8 cellular contexts compared by ENCODE assay signal in the genomic region with DNA sequence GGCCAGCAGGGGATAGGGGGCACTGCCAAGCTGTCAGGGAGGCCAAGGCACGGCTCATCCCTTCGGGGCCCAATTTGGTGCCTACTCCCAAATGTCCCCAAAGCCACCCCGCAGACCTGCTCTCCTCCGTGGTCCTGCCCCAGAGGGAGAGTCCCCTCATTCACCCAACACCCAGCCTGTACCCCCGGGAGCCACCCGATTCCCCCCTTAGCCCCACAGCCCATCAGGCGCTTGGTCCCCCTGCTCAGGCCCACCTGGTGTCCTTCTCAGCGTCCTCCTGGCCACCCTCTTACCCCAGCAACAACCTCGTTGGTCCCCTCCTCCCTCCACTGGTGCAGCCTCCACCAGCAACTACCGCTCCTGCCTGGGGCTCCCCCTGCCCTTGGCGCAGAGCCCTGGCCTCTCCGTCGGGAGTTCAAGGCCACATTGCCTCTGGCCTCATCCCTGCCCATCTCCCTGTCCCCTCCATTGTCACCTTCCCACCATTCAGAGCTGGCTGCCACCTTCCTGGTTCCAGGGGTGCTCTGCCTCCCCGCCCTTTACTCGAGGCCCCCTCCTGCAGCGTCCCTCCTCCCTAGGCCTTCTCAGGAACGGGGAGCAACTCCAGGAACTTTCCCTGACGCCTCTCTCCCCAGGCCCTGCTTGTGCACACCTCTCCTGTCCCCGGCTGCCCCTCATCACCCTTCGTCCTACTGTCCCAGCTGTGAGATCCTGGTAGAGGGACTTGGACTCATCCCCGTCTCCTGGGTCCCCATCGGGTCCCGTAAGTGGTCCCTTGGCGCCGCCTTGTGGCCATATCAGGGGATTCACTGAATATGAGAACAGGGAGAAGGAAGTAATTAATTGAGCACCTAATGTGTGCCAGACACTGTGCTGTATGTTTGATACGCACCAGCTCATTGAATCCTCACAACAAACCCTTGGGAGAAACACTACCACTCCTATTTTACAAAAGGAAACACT.
DNase-seq lines count a peak whose midpoint lies in the region; ATAC-seq and TF ChIP-seq lines count a peak whose summit lies in the region.

No MANE protein-coding gene starts in this region.

- DNase-seq in DMS 273 (lab: John Stamatoyannopoulos, UW; ENCODE audit: unreplicated experiment) (peak; percentile 88), DMS 273 treated with DMSO at 0.1 percent for 48 hours (lab: John Stamatoyannopoulos, UW) (no peak), MM.1S (peak; percentile 32), endodermal cell (peak; percentile 91), myocyte (ENCODE audit: low read depth) (peak; percentile 64), type B pancreatic cell (ENCODE audit: extremely low spot score, unreplicated experiment) (no peak)
- peak; percentile 85 for DNase-seq in activated CD4-positive, alpha-beta T cell treated with anti-CD3 and anti-CD28 coated beads for 48 hours

- peaks cover 7% of the 10 kb centered on the region for H3K4me1 Mint-ChIP-seq in endodermal cell
- peaks cover 5% of the 10 kb centered on the region for H3K4me1 Mint-ChIP-seq in type B pancreatic cell (ENCODE audit: unreplicated experiment)

- TF ChIP-seq CTCF in MM.1S (IDR thresholded peaks at IDR 0.05; ENCODE audit: low read length) (peak; percentile 73), endodermal cell (conservative IDR thresholded peaks at IDR 0.05) (peak; percentile 82), type B pancreatic cell (conservative IDR thresholded peaks at IDR 0.05) (peak; percentile 77)

- no peaks in the 10 kb centered on the region for H3K79me2 ChIP-seq in MM.1S (ENCODE audit: low read length)

- no peaks in the 10 kb centered on the region for H3K9me2 ChIP-seq in MM.1S (replicated peaks; ENCODE audit: insufficient read depth, low read length)

- H3K27me3 ChIP-seq in MM.1S (replicated peaks; ENCODE audit: insufficient read depth, low read length), result peaks cover 97% of the 10 kb centered on the region
- no peaks in the 10 kb centered on the region for H3K27me3 ChIP-seq in endodermal cell (ENCODE audit: control insufficient read depth, insufficient read depth, low read length, poor library complexity, severe bottlenecking)

- H3K9me3 Mint-ChIP-seq in endodermal cell, result no peaks in the 10 kb centered on the region
- H3K9me3 Mint-ChIP-seq in type B pancreatic cell, result no peaks in the 10 kb centered on the region

- H3K9ac ChIP-seq in MM.1S (ENCODE audit: low read length), result no peak overlapping the region
- no peak overlapping the region for H3K9ac ChIP-seq in endodermal cell (ENCODE audit: extremely low read depth, low read length, poor library complexity, severe bottlenecking)

- no peak overlapping the region for H3K4me2 ChIP-seq in MM.1S (ENCODE audit: low read depth, low read length)

- H3K4me3 Mint-ChIP-seq in endodermal cell (no peak overlapping the region), type B pancreatic cell (no peak overlapping the region)

- H4K20me1 ChIP-seq in MM.1S (ENCODE audit: insufficient read depth, low read length), result no peaks in the 10 kb centered on the region

- no peaks in the 10 kb centered on the region for H3K4me1 ChIP-seq in MM.1S (ENCODE audit: low read length)
- H3K4me1 ChIP-seq in endodermal cell (ENCODE audit: control insufficient read depth, insufficient read depth, low read length), result no peaks in the 10 kb centered on the region

- H3K4me3 ChIP-seq in MM.1S (ENCODE audit: low read length) (no peak overlapping the region), endodermal cell (ENCODE audit: low read length) (no peak overlapping the region)

- no peaks in the 10 kb centered on the region for H3K27me3 Mint-ChIP-seq in endodermal cell (ENCODE audit: insufficient read depth)
- peaks cover 6% of the 10 kb centered on the region for H3K27me3 Mint-ChIP-seq in type B pancreatic cell

- H3K36me3 ChIP-seq in MM.1S (replicated peaks; ENCODE audit: insufficient read depth, low read length) (no peaks in the 10 kb centered on the region), endodermal cell (ENCODE audit: control insufficient read depth, insufficient read depth, low read length) (no peaks in the 10 kb centered on the region)

- H3K36me3 Mint-ChIP-seq in endodermal cell (ENCODE audit: low read depth), result no peaks in the 10 kb centered on the region
- no peaks in the 10 kb centered on the region for H3K36me3 Mint-ChIP-seq in type B pancreatic cell

- ATAC-seq in GM18511 (IDR thresholded peaks at IDR 0.05; ENCODE audit: unreplicated experiment), result no peak

- no peaks in the 10 kb centered on the region for H3K9me3 ChIP-seq in MM.1S (replicated peaks; ENCODE audit: insufficient read depth, low read length)
- H3K9me3 ChIP-seq in endodermal cell (ENCODE audit: control insufficient read depth, low read length), result no peaks in the 10 kb centered on the region

- 69 to 71% methylated on average over 12 to 26 of the region's 26 CpGs for WGBS in endodermal cell (ENCODE audit: insufficient coverage in 1 of 2, insufficient read length in 1 of 2), 2 experiments

- H3K27ac ChIP-seq in MM.1S (ENCODE audit: low read length) (no peak overlapping the region), endodermal cell (ENCODE audit: low read depth, low read length) (no peak overlapping the region)

- no peak overlapping the region for H3K27ac Mint-ChIP-seq in endodermal cell
- H3K27ac Mint-ChIP-seq in type B pancreatic cell, result no peak overlapping the region

- H2AFZ ChIP-seq in MM.1S (ENCODE audit: low read length), result no peak overlapping the region

- H3F3A ChIP-seq in MM.1S (ENCODE audit: insufficient read depth, low read length), result no peaks in the 10 kb centered on the region

Comparison
In these comparisons a context has a peak if more than half of its experiments do, and no peak if none do; other contexts are left out.
1. DNase-seq: peak in DMS 273 (single experiment), MM.1S (single experiment), activated CD4-positive, alpha-beta T cell treated with anti-CD3 and anti-CD28 coated beads for 48 hours (single experiment), endodermal cell (single experiment) and myocyte (single experiment); none in DMS 273 treated with DMSO at 0.1 percent for 48 hours (single experiment) and type B pancreatic cell (single experiment).
2. Peak in every context shown above with its lines, with median percentiles within 50 percentile points of each other: CTCF ChIP-seq.